6 cellular contexts compared by ENCODE assay signal in genomic region chr2:38948387-38948882, GRCh38. TPM values are rescaled to one million over a fixed set of nuclear protein-coding genes. Genes with fewer than 3 reads are reported as not detected.
"Had no signal": no experiment of that assay in that cellular context is flagged by ENCODE, and none has a peak within 500 bp of the region (broad histone marks: within the 10 kb centered on the region; RNA-seq: fewer than 3 reads in every experiment).

No MANE protein-coding gene starts in this region.

- H3K9ac ChIP-seq: SK-N-SH had no signal

- H3K4me3 ChIP-seq: MG63 had no signal

- H3K4me2 ChIP-seq: SK-N-SH had no signal

- H3K9me3 ChIP-seq: MG63, SK-N-SH had no signal

- DNase-seq: NCI-H187 treated with DMSO at 0.1 percent for 48 hours had no signal

- H3K9me2 ChIP-seq: SK-N-SH had no signal

- H3K27me3 ChIP-seq: MG63 had no signal

- H3K36me3 ChIP-seq: MG63 had no signal

- H3K27ac ChIP-seq: RWPE1 had no signal

RNA-seq across cellular contexts. Expression of gene ARHGEF33, which starts 58.8 kb away (rescaled TPM):
- total RNA-seq: HT1080, SK-MEL-5 had no signal
